24 cellular contexts compared by ENCODE assay signal in the genomic region with DNA sequence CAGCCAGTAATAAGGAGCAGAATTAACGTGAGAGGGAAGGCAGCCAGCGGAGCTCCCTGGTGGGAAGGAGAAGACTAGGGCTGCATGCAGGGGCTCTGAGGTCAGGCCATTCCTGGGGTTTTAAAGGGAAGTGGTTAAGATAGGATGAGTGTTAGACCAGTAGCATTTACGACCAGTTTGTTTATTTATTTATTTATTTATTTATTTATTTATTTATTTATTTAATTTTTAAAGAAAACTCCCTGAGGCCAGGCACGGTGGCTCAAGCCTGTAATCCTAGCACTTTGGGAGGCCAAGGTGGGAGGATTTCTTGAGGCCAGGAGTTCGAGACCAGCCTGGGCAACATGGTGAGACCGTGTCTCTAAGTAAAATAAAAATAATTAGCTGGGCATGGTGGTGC.
"Had no signal": no experiment of that assay in that cellular context is flagged by ENCODE, and none has a peak within 500 bp of the region (broad histone marks: within the 10 kb centered on the region; RNA-seq: fewer than 3 reads in every experiment).

No MANE protein-coding gene starts in this region.

- H3K27ac ChIP-seq: lower lobe of right lung, spleen, upper lobe of right lung, WERI-Rb-1 had no signal

- H3K9me3 ChIP-seq: heart right ventricle, lower lobe of right lung, spleen, upper lobe of right lung had no signal

- DNase-seq: activated CD4-positive, alpha-beta T cell treated with anti-CD3 and anti-CD28 coated beads, Interleukin-2, amount 50 U/mL, for 4 hours; activated CD8-positive, alpha-beta memory T cell treated with anti-CD3 and anti-CD28 coated beads for 24 hours; activated CD8-positive, alpha-beta memory T cell treated with anti-CD3 and anti-CD28 coated beads, Interleukin-2, amount 50 U/mL, for 4 hours; activated naive CD4-positive, alpha-beta T cell treated with Interleukin-2 at 50 U/mL for 16 hours; activated naive CD8-positive, alpha-beta T cell treated with anti-CD3 and anti-CD28 coated beads for 36 hours; activated T-cell treated with anti-CD3 and anti-CD28 coated beads, Interleukin-2, amount 50 U/mL, for 24 hours; cerebellar nuclear complex; cortex of kidney; foreskin fibroblast; heart right ventricle; left colon; lower lobe of right lung; naive thymus-derived CD4-positive, alpha-beta T cell; retina; spleen; stimulated activated CD4-positive, alpha-beta T cell treated with anti-CD3 and anti-CD28 coated beads, Interleukin-4, amount 100 ng/mL, for 1 hour; stimulated activated naive CD4-positive, alpha-beta T cell; T-helper 1 cell; upper lobe of right lung; WERI-Rb-1 had no signal

- FAIRE-seq: bronchial epithelial cell, endometrium, keratinocyte, TTC549 had no signal

- H3K4me3 ChIP-seq: heart right ventricle, lower lobe of right lung, spleen, upper lobe of right lung had no signal

- H3K27me3 ChIP-seq: heart right ventricle, upper lobe of right lung had no signal

- H3K36me3 ChIP-seq: heart right ventricle, lower lobe of right lung, spleen, upper lobe of right lung, WERI-Rb-1 had no signal

- H3K4me1 ChIP-seq: lower lobe of right lung, spleen, upper lobe of right lung had no signal

- ATAC-seq: heart right ventricle; left colon; lower lobe of right lung; naive thymus-derived CD4-positive, alpha-beta T cell; upper lobe of right lung had no signal
